15 cellular contexts compared by ENCODE assay signal in the genomic region with DNA sequence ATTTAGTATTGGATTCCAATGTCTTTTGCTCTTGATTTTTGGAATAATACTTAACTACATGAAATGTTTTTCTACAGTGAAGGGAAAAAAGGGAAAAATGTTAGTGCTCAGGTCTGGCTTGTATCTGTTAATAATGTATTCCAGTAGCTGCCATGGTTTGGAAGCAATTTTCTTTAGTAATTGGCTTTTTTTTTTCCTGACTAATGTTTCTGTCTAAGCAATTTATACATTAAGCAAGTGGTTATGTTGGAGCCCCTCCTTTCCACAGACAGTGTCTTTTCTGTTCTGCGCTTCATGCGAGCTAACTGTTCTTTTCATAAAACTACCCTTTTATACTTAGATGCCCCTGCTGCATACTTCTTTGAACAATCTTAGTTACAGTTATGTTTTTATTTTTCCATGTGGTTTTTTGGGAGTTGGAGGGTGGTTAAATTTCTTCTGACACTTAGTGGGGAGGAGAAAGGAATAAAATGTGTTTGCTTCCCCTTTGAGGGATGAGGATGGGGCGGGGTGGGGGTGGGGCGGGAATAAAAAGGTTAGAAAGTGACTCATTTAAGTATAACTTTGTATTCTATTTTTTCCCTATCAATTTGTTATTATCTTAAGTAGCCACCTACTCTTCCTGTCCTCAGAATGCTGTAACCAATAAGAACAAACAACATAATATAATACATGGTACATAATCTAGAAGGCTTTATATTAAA.
DNase-seq lines count a peak whose midpoint lies in the region; ATAC-seq and TF ChIP-seq lines count a peak whose summit lies in the region.
"Had no signal": no experiment of that assay in that cellular context is flagged by ENCODE, and none has a peak within 500 bp of the region (broad histone marks: within the 10 kb centered on the region; RNA-seq: fewer than 3 reads in every experiment).

No MANE protein-coding gene starts in this region.

- peak overlapping the region; percentile 5 for H3K9ac ChIP-seq in SK-N-MC (ENCODE audit: insufficient read length)

- CTCF ChIA-PET in activated CD4-positive, alpha-beta memory T cell treated with anti-CD3 and anti-CD28 coated beads for 36 hours (lab: Charles Lee): interaction anchor here (6.6 to 11.1 kb wide), 2 partner anchors 7 to 138 kb away, joined by 40 to 299 read pairs; no protein-coding TSS in a partner anchor

- H3K27me3 Mint-ChIP-seq in activated CD4-positive, alpha-beta memory T cell treated with anti-CD3 and anti-CD28 coated beads for 36 hours: peaks cover 7% of the 10 kb centered on the region
- H3K27me3 Mint-ChIP-seq: activated B cell treated with CpG ODN at 0.5 μM for 24 hours had no signal

- H3K27ac Mint-ChIP-seq in activated CD4-positive, alpha-beta memory T cell treated with anti-CD3 and anti-CD28 coated beads for 36 hours: no peak overlapping the region
- H3K27ac Mint-ChIP-seq: activated B cell treated with CpG ODN at 0.5 μM for 24 hours; activated naive CD8-positive, alpha-beta T cell; CD8-positive, alpha-beta memory T cell had no signal

- intact Hi-C loops in testis (cut with DNase I; ENCODE audit: low total_unique reads): loop anchor here (2.0 kb wide), 1 partner anchor 140 kb away; no protein-coding TSS in a partner anchor
- intact Hi-C loops in activated CD4-positive, alpha-beta memory T cell treated with anti-CD3 and anti-CD28 coated beads for 36 hours (cut with micrococcal nuclease): no loop called here

- H3K27me3 ChIP-seq in gastroesophageal sphincter (no peaks in the 10 kb centered on the region), testis (no peaks in the 10 kb centered on the region), suprapubic skin (no peaks in the 10 kb centered on the region)
- H3K27me3 ChIP-seq: MG63 had no signal

- H3K9me3 ChIP-seq in SK-N-MC (ENCODE audit: low read depth, low read length) (no peaks in the 10 kb centered on the region), gastroesophageal sphincter (no peaks in the 10 kb centered on the region), testis (no peaks in the 10 kb centered on the region), suprapubic skin (no peaks in the 10 kb centered on the region)
- H3K9me3 ChIP-seq: MG63 had no signal

- H3K36me3 ChIP-seq in SK-N-MC (ENCODE audit: insufficient read depth, low read length) (peaks cover 43% of the 10 kb centered on the region), gastroesophageal sphincter (peaks cover 0 to 3% of the 10 kb centered on the region in 2 donors), testis (ENCODE audit: low read depth, missing control alignments) (no peaks in the 10 kb centered on the region), suprapubic skin (no peaks in the 10 kb centered on the region)

- H3K4me3 ChIP-seq in SK-N-MC (peak overlapping the region; percentile 52; the same call in 1 of the 2 replicates), gastroesophageal sphincter (no peak overlapping the region), testis (no peak overlapping the region), suprapubic skin (no peak overlapping the region)
- H3K4me3 ChIP-seq: MG63 had no signal

- H3K4me1 ChIP-seq in gastroesophageal sphincter: peaks cover 20 to 82% (median 24%) of the 10 kb centered on the region in 3 donors
- H3K4me1 ChIP-seq in testis: peaks cover 18% of the 10 kb centered on the region
- peaks cover 33% of the 10 kb centered on the region for H3K4me1 ChIP-seq in suprapubic skin

- TF ChIP-seq CTCF in gastroesophageal sphincter (IDR thresholded peaks at IDR 0.05) (no peak), testis (IDR thresholded peaks at IDR 0.05) (no peak), suprapubic skin (IDR thresholded peaks at IDR 0.05) (no peak)

- 43 to 58% methylated on average over 2 to 4 of the region's 4 CpGs for WGBS in gastroesophageal sphincter (ENCODE audit: low coverage in 1 of 2), 2 donors
- WGBS in testis, 2 donors: 55 to 59% methylated on average over 4 of the region's 4 CpGs
- 76% methylated on average over 4 of the region's 4 CpGs for WGBS in suprapubic skin

- no peak overlapping the region for H3K4me3 Mint-ChIP-seq in activated CD4-positive, alpha-beta memory T cell treated with anti-CD3 and anti-CD28 coated beads for 36 hours
- H3K4me3 Mint-ChIP-seq: activated naive CD8-positive, alpha-beta T cell; CD8-positive, alpha-beta memory T cell had no signal

- no peak for ATAC-seq in gastroesophageal sphincter

- TF ChIP-seq EP300 in gastroesophageal sphincter (IDR thresholded peaks at IDR 0.05) (no peak), suprapubic skin (IDR thresholded peaks at IDR 0.05) (no peak)

- no peaks in the 10 kb centered on the region for H3K4me1 Mint-ChIP-seq in activated CD4-positive, alpha-beta memory T cell treated with anti-CD3 and anti-CD28 coated beads for 36 hours (ENCODE audit: low read depth)
- H3K4me1 Mint-ChIP-seq: CD8-positive, alpha-beta memory T cell had no signal

- H3K27ac ChIP-seq in SK-N-MC (peak overlapping the region; percentile 86), gastroesophageal sphincter (peak overlapping the region in 3 of 4 donors; percentile 39 to 58 (median 45)), testis (peak overlapping the region; percentile 29 to 54), suprapubic skin (no peak overlapping the region)

- POLR2A ChIA-PET in activated CD4-positive, alpha-beta memory T cell treated with anti-CD3 and anti-CD28 coated beads for 36 hours (lab: Charles Lee): no interaction called here

- no peaks in the 10 kb centered on the region for H3K9me3 Mint-ChIP-seq in activated CD4-positive, alpha-beta memory T cell treated with anti-CD3 and anti-CD28 coated beads for 36 hours
- H3K9me3 Mint-ChIP-seq: activated B cell treated with CpG ODN at 0.5 μM for 24 hours; CD8-positive, alpha-beta memory T cell had no signal

- DNase-seq in NCI-H2029 (lab: John Stamatoyannopoulos, UW) (peak; percentile 16), NCI-H2029 treated with DMSO at 0.1 percent for 48 hours (lab: John Stamatoyannopoulos, UW) (no peak), SK-N-MC (ENCODE audit: low read depth, low spot score) (no peak), testis (no peak), suprapubic skin (ENCODE audit: low spot score in 2 of 2) (no peak)
- no peak for DNase-seq in activated T-cell treated with anti-CD3 and anti-CD28 coated beads, Interleukin-2, amount 50 U/mL, for 1 hour
- DNase-seq in activated CD4-positive, alpha-beta memory T cell treated with anti-CD3 and anti-CD28 coated beads for 36 hours: no peak
- DNase-seq: activated B cell treated with CpG ODN at 0.5 μM for 24 hours; activated CD8-positive, alpha-beta memory T cell treated with anti-CD3 and anti-CD28 coated beads, Interleukin-2, amount 50 U/mL, for 4 hours; caudate nucleus; CD8-positive, alpha-beta memory T cell; MG63; trophoblast cell had no signal

- no peaks in the 10 kb centered on the region for H3K36me3 Mint-ChIP-seq in activated CD4-positive, alpha-beta memory T cell treated with anti-CD3 and anti-CD28 coated beads for 36 hours
- H3K36me3 Mint-ChIP-seq: activated naive CD8-positive, alpha-beta T cell; CD8-positive, alpha-beta memory T cell had no signal

- TF ChIP-seq POLR2A in gastroesophageal sphincter (IDR thresholded peaks at IDR 0.05): no peak
- TF ChIP-seq POLR2A in testis (IDR thresholded peaks at IDR 0.05): no peak
- TF ChIP-seq POLR2A in suprapubic skin (IDR thresholded peaks at IDR 0.05): no peak
